1 cellular context compared by ENCODE assay signal in the genomic region with DNA sequence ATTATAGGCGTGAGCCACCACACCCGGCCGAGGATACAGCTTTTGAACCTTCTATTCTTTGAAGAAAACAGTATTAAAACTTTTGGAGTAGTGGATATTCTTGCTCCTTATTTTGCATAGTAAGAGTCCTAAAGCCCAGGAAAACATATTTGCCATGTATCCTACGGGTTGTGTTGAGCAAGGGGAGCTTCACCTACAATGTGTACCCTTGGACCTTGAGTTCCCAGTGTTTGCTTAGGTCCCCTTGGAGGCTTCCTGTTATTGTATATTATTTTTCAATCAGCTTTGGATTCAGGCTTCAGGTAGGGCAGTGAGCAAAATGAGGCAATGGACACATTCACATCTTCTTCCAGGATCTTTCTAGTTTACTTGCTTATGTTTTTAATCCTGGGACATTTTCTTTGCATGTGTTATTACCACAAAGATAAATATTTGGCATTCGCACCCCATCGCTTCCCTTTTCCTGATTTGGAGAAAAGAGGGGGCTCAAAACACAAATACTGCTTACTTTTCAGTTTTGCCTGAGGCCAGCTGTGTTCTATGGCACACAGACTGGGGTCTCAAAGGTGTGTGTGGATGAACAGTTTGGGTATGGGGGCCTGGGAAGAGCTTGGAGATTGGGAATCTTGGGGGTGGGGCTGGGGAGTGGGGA.
TF ChIP-seq lines count a peak whose summit lies in the region.

No MANE protein-coding gene starts in this region.

TF ChIP-seq in HepG2, 621 proteins besides CTCF, POLR2A, EP300 and RAD21 (continued from another document):
- TF ChIP-seq TBL1XR1 (IDR thresholded peaks at IDR 0.05; ENCODE audit: borderline replicate concordance, low read length, partially characterized antibody) (no peak), HNRNPL (IDR thresholded peaks at IDR 0.05; ENCODE audit: low read depth, low read length) (no peak)
